In the genomic region with DNA sequence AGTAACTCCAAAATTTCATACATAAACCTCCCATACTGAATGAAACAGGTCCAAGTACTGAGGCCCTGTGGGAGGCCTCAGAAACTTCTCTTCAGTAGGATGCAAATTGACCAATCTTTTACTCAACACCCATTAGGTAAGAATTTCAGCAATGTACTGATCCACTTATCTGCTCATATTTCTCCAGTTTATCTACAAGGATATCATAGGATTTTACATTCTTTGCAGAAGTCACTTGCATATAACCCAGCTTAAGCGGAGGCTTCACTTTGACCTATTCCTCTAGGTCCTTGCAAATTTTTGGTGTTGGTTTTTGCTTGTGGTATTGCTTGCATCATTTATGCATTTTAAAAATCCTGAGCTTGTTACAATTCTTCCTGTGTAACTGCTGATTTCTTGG, we compare ENCODE assay signal across 23 cellular contexts. TPM values are rescaled to one million over a fixed set of nuclear protein-coding genes. Genes with fewer than 3 reads are reported as not detected.
A peak's percentile ranks its signal among the peaks of the same experiment; 100 is the strongest.
DNase-seq lines count a peak whose midpoint lies in the region; ATAC-seq, FAIRE-seq and TF ChIP-seq lines count a peak whose summit lies in the region.
"Had no signal": no experiment of that assay in that cellular context is flagged by ENCODE, and none has a peak within 500 bp of the region (broad histone marks: within the 10 kb centered on the region; RNA-seq: fewer than 3 reads in every experiment).

No MANE protein-coding gene starts in this region.

- WGBS in endodermal cell (ENCODE audit: insufficient coverage in 1 of 2, insufficient read length in 1 of 2), 2 experiments = 92% methylated on average over 1 of the region's 1 CpG; no CpG with 5 or more reads in 1 of the 2 experiments
- WGBS in pancreas, 2 donors = 72 to 81% methylated on average over 1 of the region's 1 CpG

- no peak for ATAC-seq in pancreas
- no peak for ATAC-seq in HG03196 (IDR thresholded peaks at IDR 0.05; ENCODE audit: unreplicated experiment)
- ATAC-seq in GM21529 (IDR thresholded peaks at IDR 0.05; ENCODE audit: unreplicated experiment) = no peak
- ATAC-seq in activated naive CD8-positive, alpha-beta T cell treated with anti-CD3 and anti-CD28 coated beads, Interleukin-2, amount 50 U/mL, for 24 hours = no peak
- ATAC-seq: sciatic nerve; stimulated activated memory B cell treated with anti-CD40 and anti-IgM and Interleukin-4, amounts not matched to agents 10 μg/mL and 1 μg/mL and 100 μg/mL, for 72 hours had no signal

- no peak overlapping the region for H3K9ac ChIP-seq in endodermal cell (ENCODE audit: extremely low read depth, low read length, poor library complexity, severe bottlenecking)

- H3K9me3 Mint-ChIP-seq in Caco-2 (ENCODE audit: unreplicated experiment) (peaks cover 2% of the 10 kb centered on the region), HFFc6 (no peaks in the 10 kb centered on the region), endodermal cell (no peaks in the 10 kb centered on the region)
- no peaks in the 10 kb centered on the region for H3K9me3 Mint-ChIP-seq in activated naive CD8-positive, alpha-beta T cell treated with anti-CD3 and anti-CD28 coated beads, Interleukin-2, amount 50 U/mL, for 24 hours
- H3K9me3 Mint-ChIP-seq: activated naive CD8-positive, alpha-beta T cell treated with anti-CD3 and anti-CD28 coated beads, Interleukin-2, amount 10 ng/mL, durations not matched to agents 7 days and 5 days; stimulated activated memory B cell treated with anti-CD40 and anti-IgM and Interleukin-4, amounts not matched to agents 10 μg/mL and 1 μg/mL and 100 μg/mL, for 72 hours had no signal

- H3K27ac ChIP-seq in endodermal cell (ENCODE audit: low read depth, low read length) = no peak overlapping the region
- peak overlapping the region; percentile 70 to 95 (median 83) for H3K27ac ChIP-seq in pancreas

- H3K9me3 ChIP-seq in Caco-2 (no peaks in the 10 kb centered on the region), endodermal cell (ENCODE audit: control insufficient read depth, low read length) (no peaks in the 10 kb centered on the region), pancreas (no peaks in the 10 kb centered on the region)

- H3K36me3 ChIP-seq in Caco-2 (ENCODE audit: control insufficient read depth, insufficient read depth, low read length) = no peaks in the 10 kb centered on the region
- H3K36me3 ChIP-seq in endodermal cell (ENCODE audit: control insufficient read depth, insufficient read depth, low read length) = no peaks in the 10 kb centered on the region
- H3K36me3 ChIP-seq in pancreas = no peaks in the 10 kb centered on the region

- peak overlapping the region; percentile 8 for H3K27ac Mint-ChIP-seq in Caco-2 (ENCODE audit: unreplicated experiment)
- H3K27ac Mint-ChIP-seq in HFFc6 = no peak overlapping the region
- H3K27ac Mint-ChIP-seq in endodermal cell = no peak overlapping the region
- H3K27ac Mint-ChIP-seq in activated naive CD8-positive, alpha-beta T cell treated with anti-CD3 and anti-CD28 coated beads, Interleukin-2, amount 50 U/mL, for 24 hours = no peak overlapping the region
- H3K27ac Mint-ChIP-seq: activated naive CD8-positive, alpha-beta T cell treated with anti-CD3 and anti-CD28 coated beads, Interleukin-2, amount 10 ng/mL, durations not matched to agents 7 days and 5 days; CD14-positive monocyte had no signal

- BruUV-seq in Caco-2 (replicated peaks; lab: Mats Ljungman, UMichigan) = no TSS peak

- H3K4me1 ChIP-seq in Caco-2 = peaks cover 38% of the 10 kb centered on the region
- H3K4me1 ChIP-seq in endodermal cell (ENCODE audit: control insufficient read depth, insufficient read depth, low read length) = peaks cover 7% of the 10 kb centered on the region
- H3K4me1 ChIP-seq in pancreas = peaks cover 23 to 31% (median 30%) of the 10 kb centered on the region in 3 donors

- POLR2A ChIA-PET in Caco-2 (lab: Charles Lee) = interaction anchor here (0.6 kb wide), 1 partner anchor 13 kb away, joined by 5 read pairs; no protein-coding TSS in a partner anchor

- intact Hi-C loops in Caco-2 (cut with micrococcal nuclease; ENCODE audit: unreplicated experiment) (loop anchor here (5.0 to 10.0 kb wide), 2 partner anchors 249 to 468 kb away; a partner anchor contains a TSS), pancreas (cut with DNase I) (no loop called here)

- no peaks in the 10 kb centered on the region for H3K27me3 Mint-ChIP-seq in Caco-2 (ENCODE audit: insufficient read depth, unreplicated experiment)
- H3K27me3 Mint-ChIP-seq in HFFc6 (ENCODE audit: insufficient read depth) = peaks cover 6% of the 10 kb centered on the region
- no peaks in the 10 kb centered on the region for H3K27me3 Mint-ChIP-seq in endodermal cell (ENCODE audit: insufficient read depth)
- H3K27me3 Mint-ChIP-seq in activated naive CD8-positive, alpha-beta T cell treated with anti-CD3 and anti-CD28 coated beads, Interleukin-2, amount 50 U/mL, for 24 hours = no peaks in the 10 kb centered on the region
- H3K27me3 Mint-ChIP-seq: activated naive CD8-positive, alpha-beta T cell treated with anti-CD3 and anti-CD28 coated beads, Interleukin-2, amount 10 ng/mL, durations not matched to agents 7 days and 5 days; stimulated activated memory B cell treated with anti-CD40 and anti-IgM and Interleukin-4, amounts not matched to agents 10 μg/mL and 1 μg/mL and 100 μg/mL, for 72 hours had no signal

- H3K4me3 Mint-ChIP-seq in Caco-2 (ENCODE audit: unreplicated experiment) (no peak overlapping the region), HFFc6 (no peak overlapping the region), endodermal cell (no peak overlapping the region)
- no peak overlapping the region for H3K4me3 Mint-ChIP-seq in activated naive CD8-positive, alpha-beta T cell treated with anti-CD3 and anti-CD28 coated beads, Interleukin-2, amount 50 U/mL, for 24 hours
- H3K4me3 Mint-ChIP-seq: activated naive CD8-positive, alpha-beta T cell treated with anti-CD3 and anti-CD28 coated beads, Interleukin-2, amount 10 ng/mL, durations not matched to agents 7 days and 5 days; brain; CD14-positive monocyte; stimulated activated memory B cell treated with anti-CD40 and anti-IgM and Interleukin-4, amounts not matched to agents 10 μg/mL and 1 μg/mL and 100 μg/mL, for 72 hours had no signal

- DNase-seq in Caco-2 (no peak), HFFc6 (peak; percentile 23), endodermal cell (no peak), pancreas (no peak)
- DNase-seq in activated T-cell treated with anti-CD3 and anti-CD28 coated beads, Interleukin-2, amount 50 U/mL, for 1 hour = no peak
- no peak for DNase-seq in activated naive CD8-positive, alpha-beta T cell treated with anti-CD3 and anti-CD28 coated beads, Interleukin-2, amount 50 U/mL, for 24 hours
- DNase-seq: activated effector memory CD4-positive, alpha-beta T cell treated with anti-CD3 and anti-CD28 coated beads, Interleukin-2, amount 50 U/mL, for 16 hours; activated naive CD8-positive, alpha-beta T cell treated with anti-CD3 and anti-CD28 coated beads, Interleukin-2, amount 10 ng/mL, durations not matched to agents 7 days and 5 days; GOT3; kidney glomerular epithelial cell; NCI-H1092 treated with DMSO at 0.1 percent for 48 hours; NCI-H2029; SIG-M5; stimulated activated CD4-positive, alpha-beta T cell treated with anti-CD3 and anti-CD28 coated beads, Interleukin-4, amount 100 ng/mL, for 24 hours had no signal

- no peaks in the 10 kb centered on the region for H3K27me3 ChIP-seq in Caco-2 (replicated peaks; ENCODE audit: control insufficient read depth, insufficient read depth, low read length)
- H3K27me3 ChIP-seq in endodermal cell (ENCODE audit: control insufficient read depth, insufficient read depth, low read length, poor library complexity, severe bottlenecking) = no peaks in the 10 kb centered on the region
- H3K27me3 ChIP-seq in pancreas = no peaks in the 10 kb centered on the region

- H3K4me3 ChIP-seq in Caco-2 (ENCODE audit: low read depth, low read length) (no peak overlapping the region), endodermal cell (ENCODE audit: low read length) (peak overlapping the region; percentile 47), pancreas (no peak overlapping the region)

- no peak for FAIRE-seq in pancreas (lab: Jason Lieb, UNC)
- FAIRE-seq: D721Med, RCC 7860 had no signal

- CTCF ChIA-PET in Caco-2 (lab: Charles Lee) = interaction anchor here (1.0 to 5.8 kb wide), 3 partner anchors 9 to 49 kb away, joined by 3 to 53 read pairs (median 11); no protein-coding TSS in a partner anchor

- H3K36me3 Mint-ChIP-seq in Caco-2 (ENCODE audit: insufficient read depth, unreplicated experiment) (peaks cover 4% of the 10 kb centered on the region), HFFc6 (ENCODE audit: low read depth) (no peaks in the 10 kb centered on the region), endodermal cell (ENCODE audit: low read depth) (no peaks in the 10 kb centered on the region)
- H3K36me3 Mint-ChIP-seq in activated naive CD8-positive, alpha-beta T cell treated with anti-CD3 and anti-CD28 coated beads, Interleukin-2, amount 50 U/mL, for 24 hours (ENCODE audit: low read depth) = no peaks in the 10 kb centered on the region
- H3K36me3 Mint-ChIP-seq: activated naive CD8-positive, alpha-beta T cell treated with anti-CD3 and anti-CD28 coated beads, Interleukin-2, amount 10 ng/mL, durations not matched to agents 7 days and 5 days; CD14-positive monocyte; stimulated activated memory B cell treated with anti-CD40 and anti-IgM and Interleukin-4, amounts not matched to agents 10 μg/mL and 1 μg/mL and 100 μg/mL, for 72 hours had no signal

- H3K4me1 Mint-ChIP-seq in Caco-2 (ENCODE audit: low read depth, unreplicated experiment) (peaks cover 28% of the 10 kb centered on the region), HFFc6 (ENCODE audit: low read depth) (peaks cover 29% of the 10 kb centered on the region), endodermal cell (peaks cover 31% of the 10 kb centered on the region)
- peaks cover 8% of the 10 kb centered on the region for H3K4me1 Mint-ChIP-seq in activated naive CD8-positive, alpha-beta T cell treated with anti-CD3 and anti-CD28 coated beads, Interleukin-2, amount 50 U/mL, for 24 hours

- no peak for TF ChIP-seq CTCF in Caco-2 (IDR thresholded peaks at IDR 0.05; ENCODE audit: insufficient read depth in 1 of 2, low read depth in 1 of 2, low read length in 1 of 2, severe bottlenecking in 1 of 2, unreplicated experiment in 1 of 2)
- TF ChIP-seq CTCF in HFFc6 (IDR thresholded peaks at IDR 0.05) = no peak
- no peak for TF ChIP-seq CTCF in endodermal cell (conservative IDR thresholded peaks at IDR 0.05)
- no peak for TF ChIP-seq CTCF in pancreas (IDR thresholded peaks at IDR 0.05)

RNA-seq across cellular contexts. Expression of a gene that starts 28.8 kb away (rescaled TPM):
- total RNA-seq in Caco-2 (2022) = 1.5 and 4.0 TPM in 2 replicates
- under 1 TPM in 2 of 6 experiments, not detected in 4; 0.07 to 0.09 TPM for total RNA-seq in HFFc6 (2021; fragmentation: NEBNext Ultra II Directional; extraction: Animal tissue kit (Norgen Biotek cat#: 25700))
- under 1 TPM; 0.18 to 0.24 TPM for total RNA-seq in endodermal cell
- polyA plus RNA-seq in endodermal cell (2013, experiment 1 of 2) = not detected
- not detected for polyA plus RNA-seq in endodermal cell (2013, experiment 2 of 2)
- total RNA-seq in pancreas = 100 to 1,000 TPM in 1 of 6 donors, 10 to 100 TPM in 5; 50.5 to 112 (median 80.1) TPM
- 100 to 1,000 TPM in 1 of 2 donors, 10 to 100 TPM in 1; 46.7 to 143 TPM for polyA plus RNA-seq in pancreas
- total RNA-seq: lung microvascular endothelial cell had no signal
- polyA plus RNA-seq: CD14-positive monocyte had no signal

Comparison
In these comparisons a context has a peak if more than half of its experiments do, and no peak if none do; other contexts are left out.
1. RNA of a gene that starts 28.8 kb away (total RNA-seq): 50.5 to 112 TPM in pancreas; 1.5 to 4.0 TPM in Caco-2, 0.18 to 0.24 TPM in endodermal cell and 0.07 to 0.09 TPM in HFFc6; every median in the first group is over 10 times any median in the second.